ENCODE assay signal across 3 cellular contexts in genomic region chr19:28635962-28636629, GRCh38.
TF ChIP-seq lines count a peak whose summit lies in the region.

No MANE protein-coding gene starts in this region.

TF ChIP-seq in HepG2, 621 proteins besides CTCF, POLR2A, EP300 and RAD21:
- no peak for TF ChIP-seq ZNF253 (CRISPR knock-in tag; IDR thresholded peaks at IDR 0.05; ENCODE audit: borderline replicate concordance)
- no peak for TF ChIP-seq ZNF766 (CRISPR knock-in tag; IDR thresholded peaks at IDR 0.05; ENCODE audit: borderline replicate concordance)
- TF ChIP-seq FOXK2 (IDR thresholded peaks at IDR 0.05): no peak
- peak; percentile 33; the same call in 1 of the 2 replicates for TF ChIP-seq RFX1 (IDR thresholded peaks at IDR 0.05)
- TF ChIP-seq, protein P1, sequence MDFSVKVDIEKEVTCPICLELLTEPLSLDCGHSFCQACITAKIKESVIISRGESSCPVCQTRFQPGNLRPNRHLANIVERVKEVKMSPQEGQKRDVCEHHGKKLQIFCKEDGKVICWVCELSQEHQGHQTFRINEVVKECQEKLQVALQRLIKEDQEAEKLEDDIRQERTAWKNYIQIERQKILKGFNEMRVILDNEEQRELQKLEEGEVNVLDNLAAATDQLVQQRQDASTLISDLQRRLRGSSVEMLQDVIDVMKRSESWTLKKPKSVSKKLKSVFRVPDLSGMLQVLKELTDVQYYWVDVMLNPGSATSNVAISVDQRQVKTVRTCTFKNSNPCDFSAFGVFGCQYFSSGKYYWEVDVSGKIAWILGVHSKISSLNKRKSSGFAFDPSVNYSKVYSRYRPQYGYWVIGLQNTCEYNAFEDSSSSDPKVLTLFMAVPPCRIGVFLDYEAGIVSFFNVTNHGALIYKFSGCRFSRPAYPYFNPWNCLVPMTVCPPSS (IDR thresholded peaks at IDR 0.05): no peak
TF ChIP-seq in HepG2: peak in this region for 1.

TF ChIP-seq in H1, 55 proteins besides CTCF, POLR2A, EP300 and RAD21:
- TF ChIP-seq CBX8 (IDR thresholded peaks at IDR 0.05; ENCODE audit: borderline replicate concordance, low read depth, low read length) (no peak), TCF12 (IDR thresholded peaks at IDR 0.05; ENCODE audit: low read depth, low read length) (no peak), HDAC2 (IDR thresholded peaks at IDR 0.05; ENCODE audit: borderline replicate concordance in 1 of 2, low read depth in 2 of 2, low read length in 2 of 2) (no peak), POLR2AphosphoS5 (IDR thresholded peaks at IDR 0.05; ENCODE audit: low read depth, low read length) (no peak), SIN3A (conservative IDR thresholded peaks at IDR 0.05 in 1 of 2, IDR thresholded peaks at IDR 0.05 in 1 of 2; ENCODE audit: low read depth in 1 of 2, low read length in 2 of 2) (no peak), RBBP5 (IDR thresholded peaks at IDR 0.05; ENCODE audit: borderline replicate concordance, low read depth, low read length) (no peak), BRCA1 (IDR thresholded peaks at IDR 0.05; ENCODE audit: low read depth, low read length) (no peak), TAF7 (optimal IDR thresholded peaks at IDR 0.05; ENCODE audit: borderline replicate concordance, low read depth, low read length) (no peak), RNF2 (IDR thresholded peaks at IDR 0.05; ENCODE audit: borderline replicate concordance, low read depth, low read length, missing control alignments, poor library complexity, severe bottlenecking) (no peak), POU5F1 (IDR thresholded peaks at IDR 0.05; ENCODE audit: low read depth, low read length) (no peak), CBX5 (IDR thresholded peaks at IDR 0.05; ENCODE audit: low read depth, low read length) (no peak)
TF ChIP-seq in H1: peak in this region for 0.

TF ChIP-seq in neural cell, 6 proteins besides CTCF, POLR2A, EP300 and RAD21:
- TF ChIP-seq EZH2 (IDR thresholded peaks at IDR 0.05; ENCODE audit: borderline replicate concordance, insufficient read depth, low read length, poor library complexity, severe bottlenecking) (no peak), POLR2AphosphoS5 (IDR thresholded peaks at IDR 0.05) (peak; percentile 20), SMC3 (conservative IDR thresholded peaks at IDR 0.05; ENCODE audit: poor library complexity) (no peak), MXI1 (conservative IDR thresholded peaks at IDR 0.05; ENCODE audit: poor library complexity, severe bottlenecking) (no peak), TAF1 (IDR thresholded peaks at IDR 0.05; ENCODE audit: low read depth) (no peak), REST (IDR thresholded peaks at IDR 0.05; ENCODE audit: borderline replicate concordance) (no peak)
